In genomic region chr12:120901101-120901500, GRCh38 we compare ENCODE assay signal across 6 cellular contexts. TPM values are rescaled to one million over a fixed set of nuclear protein-coding genes. Genes with fewer than 3 reads are reported as not detected.
DNase-seq lines count a peak whose midpoint lies in the region; ATAC-seq, FAIRE-seq and TF ChIP-seq lines count a peak whose summit lies in the region.
"Not testable (repeated sequence)": the region's sequence is repeated elsewhere in the genome, so short reads cannot be mapped to it uniquely, and the experiment has no call there.

No MANE protein-coding gene starts in this region.

- H3K9me3 Mint-ChIP-seq in naive thymus-derived CD4-positive, alpha-beta T cell = not testable (repeated sequence)

- peak overlapping the region in 10 of 11 experiments; percentile 80 to 98 (median 91); a peak in 15 of 22 replicates for H3K4me2 ChIP-seq in BLaER1 treated with 17β-estradiol and CSF1 and Interleukin-3, amounts not matched to agents 10 nM and 100 nM
- peak overlapping the region; percentile 91 for H3K4me2 ChIP-seq in Loucy (ENCODE audit: low read depth, low read length, poor library complexity, severe bottlenecking)
- H3K4me2 ChIP-seq in GM12878 (ENCODE audit: control insufficient read depth, insufficient read depth) = 0 out of 2 replicates have a peak overlapping the region, but pooled peaks have one; percentile 9

- H4K20me1 ChIP-seq in BLaER1 treated with 17β-estradiol and CSF1 and Interleukin-3, amounts not matched to agents 10 nM and 100 nM = peaks cover 10 to 78% (median 70%) of the 10 kb centered on the region in 11 experiments; a peak in 21 of 22 replicates
- H4K20me1 ChIP-seq in Loucy (ENCODE audit: insufficient read depth, low read length, poor library complexity, severe bottlenecking) = peaks cover 71% of the 10 kb centered on the region
- H4K20me1 ChIP-seq in GM12878 (ENCODE audit: control insufficient read depth, insufficient read depth) = not testable (repeated sequence)

- DNase-seq in GM12878 (ENCODE audit: low read depth, low spot score); naive thymus-derived CD4-positive, alpha-beta T cell: not testable (repeated sequence)
- DNase-seq in Right ventricle myocardium inferior (ENCODE audit: missing footprints) = peak; percentile 76
- peak; percentile 47 for DNase-seq in posterior vena cava (ENCODE audit: low spot score)

- H3K27me3 Mint-ChIP-seq in naive thymus-derived CD4-positive, alpha-beta T cell = not testable (repeated sequence)

- not testable (repeated sequence) for H3K4me3 ChIP-seq in BLaER1 treated with 17β-estradiol and CSF1 and Interleukin-3, amounts not matched to agents 10 nM and 100 nM; GM12878; naive thymus-derived CD4-positive, alpha-beta T cell (ENCODE audit: low read length)
- peak overlapping the region; percentile 88 for H3K4me3 ChIP-seq in Loucy (ENCODE audit: low read length, poor library complexity, severe bottlenecking)

- not testable (repeated sequence) for H3F3A ChIP-seq in Loucy (ENCODE audit: low read depth)

- TF ChIP-seq POLR2A in GM12878 (IDR thresholded peaks at IDR 0.05; ENCODE audit: low read depth, low read length) = not testable (repeated sequence)

- POLR2A ChIA-PET in GM12878 (lab: Charles Lee) = interaction anchor here (0.7 to 1.5 kb wide), 5 partner anchors 10 to 257 kb away, joined by 3 to 14 read pairs (median 5); no protein-coding TSS in a partner anchor
- POLR2A ChIA-PET in naive thymus-derived CD4-positive, alpha-beta T cell (lab: Charles Lee) = interaction anchor here (0.5 to 0.6 kb wide), 2 partner anchors 13 to 1366 kb away, joined by 3 read pairs; no protein-coding TSS in a partner anchor

- H3K4me1 ChIP-seq in BLaER1 treated with 17β-estradiol and CSF1 and Interleukin-3, amounts not matched to agents 10 nM and 100 nM = peaks cover 22 to 37% (median 28%) of the 10 kb centered on the region in 10 experiments
- H3K4me1 ChIP-seq in Loucy (ENCODE audit: insufficient read depth, low read length, poor library complexity, severe bottlenecking) = peaks cover 40% of the 10 kb centered on the region
- H3K4me1 ChIP-seq in GM12878 (ENCODE audit: control insufficient read depth, insufficient read depth, low read length) = not testable (repeated sequence)
- peaks cover 11 to 14% of the 10 kb centered on the region in 2 donors for H3K4me1 ChIP-seq in naive thymus-derived CD4-positive, alpha-beta T cell (ENCODE audit: control insufficient read depth in 2 of 2, insufficient read depth in 2 of 2, low read length in 2 of 2)

- not testable (repeated sequence) for BruUV-seq in GM12878 (replicated peaks; lab: Mats Ljungman, UMichigan)

- H3K27ac ChIP-seq in BLaER1 treated with 17β-estradiol and CSF1 and Interleukin-3, amounts not matched to agents 10 nM and 100 nM; GM12878 (ENCODE audit: control insufficient read depth, insufficient read depth): not testable (repeated sequence)
- H3K27ac ChIP-seq in naive thymus-derived CD4-positive, alpha-beta T cell (ENCODE audit: low read depth, low read length) = peak overlapping the region; percentile 16

- SMC1A ChIA-PET in GM12878 (lab: Charles Lee; ENCODE audit: uncharacterized antibody, unreplicated experiment) = interaction anchor here (0.7 to 5.3 kb wide), 10 partner anchors 9 to 71 kb away, joined by 3 to 38 read pairs (median 6); no protein-coding TSS in a partner anchor

- peaks cover 8 to 38% (median 20%) of the 10 kb centered on the region in 11 experiments; a peak in 18 of 22 replicates for H3K36me3 ChIP-seq in BLaER1 treated with 17β-estradiol and CSF1 and Interleukin-3, amounts not matched to agents 10 nM and 100 nM
- not testable (repeated sequence) for H3K36me3 ChIP-seq in Loucy (ENCODE audit: insufficient read depth, low read length); GM12878 (ENCODE audit: control insufficient read depth in 2 of 2, insufficient read depth in 2 of 2, low read length in 1 of 2); naive thymus-derived CD4-positive, alpha-beta T cell (ENCODE audit: control insufficient read depth in 2 of 3, insufficient read depth in 3 of 3, low read length in 3 of 3)

- TF ChIP-seq EP300 in GM12878 (IDR thresholded peaks at IDR 0.05; ENCODE audit: borderline replicate concordance in 1 of 2, control insufficient read depth in 1 of 2, low read depth in 2 of 2, low read length in 2 of 2) = not testable (repeated sequence)

- WGBS in GM12878 (ENCODE audit: insufficient coverage, insufficient replicate concordance, low lambda C conversion rate, missing lambda C conversion rate) = 98% methylated on average over 5 of the region's 5 CpGs

- peak overlapping the region in 2 of 10 donors; percentile 95 to 99 for H3K4me3 Mint-ChIP-seq in naive thymus-derived CD4-positive, alpha-beta T cell

- TF ChIP-seq CTCF in Loucy (conservative IDR thresholded peaks at IDR 0.05; ENCODE audit: low read length); GM12878 (IDR thresholded peaks at IDR 0.05 in 2 of 3, conservative IDR thresholded peaks at IDR 0.05 in 1 of 3; ENCODE audit: control insufficient read depth in 2 of 3, extremely low read depth in 1 of 3, insufficient read depth in 1 of 3, low read depth in 3 of 3, low read length in 3 of 3): not testable (repeated sequence)

- not testable (repeated sequence) for FAIRE-seq in GM12878 (lab: Jason Lieb, UNC)

- ATAC-seq in GM12878; Right ventricle myocardium inferior; naive thymus-derived CD4-positive, alpha-beta T cell: not testable (repeated sequence)

- intact Hi-C loops in GM12878 (cut with micrococcal nuclease; ENCODE audit: unreplicated experiment) = loop anchor here (5.0 kb wide), 3 partner anchors 49 to 319 kb away; partner anchors contain the start of gene POP5
- intact Hi-C loops in Right ventricle myocardium inferior (cut with DNase I) = loop anchor here (10.0 kb wide), 1 partner anchor 116 kb away; no protein-coding TSS in a partner anchor
- intact Hi-C loops in naive thymus-derived CD4-positive, alpha-beta T cell (cut with micrococcal nuclease) = loop anchor here in 1 of 2 donors (5.0 kb wide), 2 partner anchors 259 to 311 kb away; partner anchors contain the start of genes CABP1 and P2RX4
- intact Hi-C loops in posterior vena cava (cut with DNase I) = not testable (repeated sequence)

- not testable (repeated sequence) for H3K27ac Mint-ChIP-seq in naive thymus-derived CD4-positive, alpha-beta T cell

- not testable (repeated sequence) for H3K9ac ChIP-seq in BLaER1 treated with 17β-estradiol and CSF1 and Interleukin-3, amounts not matched to agents 10 nM and 100 nM; Loucy (ENCODE audit: low read depth, low read length, poor library complexity, severe bottlenecking); GM12878 (ENCODE audit: control insufficient read depth, insufficient read depth, low read length)

- H3K9me2 ChIP-seq in Loucy (replicated peaks; ENCODE audit: low read depth, low read length) = not testable (repeated sequence)

- H3K36me3 Mint-ChIP-seq in naive thymus-derived CD4-positive, alpha-beta T cell = peaks cover 0 to 12% (median 10%) of the 10 kb centered on the region in 5 donors

- H2AFZ ChIP-seq in Loucy (ENCODE audit: low read length); GM12878 (ENCODE audit: control insufficient read depth, low read depth, low read length): not testable (repeated sequence)

- H3K79me2 ChIP-seq in Loucy (ENCODE audit: insufficient read depth, low read length) = peaks cover 75% of the 10 kb centered on the region
- H3K79me2 ChIP-seq in GM12878 (ENCODE audit: control insufficient read depth, insufficient read depth, low read length) = peaks cover 72% of the 10 kb centered on the region

- not testable (repeated sequence) for TF ChIP-seq RAD21 in GM12878 (IDR thresholded peaks at IDR 0.05; ENCODE audit: insufficient read depth, low read depth, low read length)

- peaks cover 32 to 70% (median 55%) of the 10 kb centered on the region in 7 donors for H3K4me1 Mint-ChIP-seq in naive thymus-derived CD4-positive, alpha-beta T cell

- H3K9me3 ChIP-seq in BLaER1 treated with 17β-estradiol and CSF1 and Interleukin-3, amounts not matched to agents 10 nM and 100 nM (replicated peaks in 1 of 11); Loucy (ENCODE audit: insufficient read depth, low read depth, low read length); GM12878 (replicated peaks; ENCODE audit: control insufficient read depth, insufficient read depth, low read length); naive thymus-derived CD4-positive, alpha-beta T cell (ENCODE audit: control insufficient read depth in 2 of 3, low read length in 3 of 3): not testable (repeated sequence)

- CTCF ChIA-PET in GM12878 (lab: Yijun Ruan, JAX) = interaction anchor here (0.6 to 4.6 kb wide), 3 partner anchors 44 to 102 kb away, joined by 3 to 22 read pairs (median 3); no protein-coding TSS in a partner anchor
- CTCF ChIA-PET in naive thymus-derived CD4-positive, alpha-beta T cell (lab: Charles Lee) = not testable (repeated sequence)

- in situ Hi-C loops in GM12878 (cut with MboI) = not testable (repeated sequence)

- RAD21 ChIA-PET in GM12878 (lab: Charles Lee; ENCODE audit: unreplicated experiment) = interaction anchor here (0.8 to 3.0 kb wide), 8 partner anchors 10 to 357 kb away, joined by 3 to 19 read pairs (median 5); no protein-coding TSS in a partner anchor

- not testable (repeated sequence) for H3K27me3 ChIP-seq in BLaER1 treated with 17β-estradiol and CSF1 and Interleukin-3, amounts not matched to agents 10 nM and 100 nM; Loucy (ENCODE audit: insufficient read depth, low read length, poor library complexity, severe bottlenecking); GM12878 (replicated peaks in 1 of 2; ENCODE audit: control insufficient read depth in 2 of 2, insufficient read depth in 2 of 2, low read length in 1 of 2); naive thymus-derived CD4-positive, alpha-beta T cell (ENCODE audit: control insufficient read depth in 2 of 2, insufficient read depth in 2 of 2, low read length in 2 of 2)

RNA-seq across cellular contexts. Expression of gene SPPL3, which starts 3.1 kb away (rescaled TPM):
- 42.1 and 48.7 TPM in 2 replicates for total RNA-seq in GM12878 (2013; cell fraction: nucleolus; rRNA removed)
- total RNA-seq in GM12878 (2014; rRNA removed) = 6.8 and 6.9 TPM in 2 replicates
- total RNA-seq in GM12878 (2014; rRNA removed; fragmentation: Illumina TruSeq; extraction: Trizol) = 8.3 and 10.1 TPM in 2 replicates
- 33.0 and 38.2 TPM in 2 replicates for total RNA-seq in GM12878 (2021)
- 7.3 TPM for polyA plus RNA-seq in GM12878 (2011; ENCODE audit: low read depth)
- 20.3 and 20.4 TPM in 2 replicates for polyA plus RNA-seq in GM12878 (2011; rRNA removed)
- polyA plus RNA-seq in GM12878 (2011; cell fraction: cytosol; rRNA removed) = 16.1 and 19.6 TPM in 2 replicates
- polyA plus RNA-seq in GM12878 (2011; cell fraction: nucleus; rRNA removed) = 17.6 and 23.0 TPM in 2 replicates
- 13.7 and 22.4 TPM in 2 replicates for polyA plus RNA-seq in GM12878 (2012)
- polyA plus RNA-seq in GM12878 (2014; fragmentation: Illumina TruSeq; extraction: Trizol) = 45.5 and 48.7 TPM in 2 replicates
- 1 to 10 TPM; 5.7 to 8.3 TPM for polyA plus RNA-seq in GM12878 (2014; fragmentation: Nextera tagmentation; extraction: Ambion mirVana)
- polyA plus RNA-seq in GM12878 (2014; rRNA removed) = 11.7 and 15.2 TPM in 2 replicates
- polyA plus RNA-seq in GM12878 (2016; fragmentation: Nextera tagmentation; extraction: Ambion mirVana) = 10 to 100 TPM in 1 of 2 experiments, 1 to 10 TPM in 1; 4.3 to 18.3 TPM
- 39.9 and 55.2 TPM in 2 replicates for polyA minus RNA-seq in GM12878 (2011; rRNA and poly(A)+ RNA removed)
- polyA minus RNA-seq in GM12878 (2011; cell fraction: cytosol; rRNA and poly(A)+ RNA removed) = 19.5 and 23.7 TPM in 2 replicates
- 13.8 and 20.2 TPM in 2 replicates for polyA minus RNA-seq in GM12878 (2011; cell fraction: nucleus; rRNA and poly(A)+ RNA removed)
- total RNA-seq in Right ventricle myocardium inferior = 30.4 TPM
- 10 to 100 TPM; 34.9 to 51.8 (median 48.2) TPM for total RNA-seq in naive thymus-derived CD4-positive, alpha-beta T cell
- 10 to 100 TPM; 22.8 to 24.7 TPM for polyA plus RNA-seq in naive thymus-derived CD4-positive, alpha-beta T cell
- total RNA-seq in posterior vena cava = 10 to 100 TPM; 31.6 TPM

Comparison
In these comparisons a context has a peak if more than half of its experiments do, and no peak if none do; other contexts are left out.
1. H3K4me2 ChIP-seq: peak in every context shown above with its lines; median percentile 91 in BLaER1 treated with 17β-estradiol and CSF1 and Interleukin-3, amounts not matched to agents 10 nM and 100 nM; 91 in Loucy; 9 in GM12878.